In the genomic region with DNA sequence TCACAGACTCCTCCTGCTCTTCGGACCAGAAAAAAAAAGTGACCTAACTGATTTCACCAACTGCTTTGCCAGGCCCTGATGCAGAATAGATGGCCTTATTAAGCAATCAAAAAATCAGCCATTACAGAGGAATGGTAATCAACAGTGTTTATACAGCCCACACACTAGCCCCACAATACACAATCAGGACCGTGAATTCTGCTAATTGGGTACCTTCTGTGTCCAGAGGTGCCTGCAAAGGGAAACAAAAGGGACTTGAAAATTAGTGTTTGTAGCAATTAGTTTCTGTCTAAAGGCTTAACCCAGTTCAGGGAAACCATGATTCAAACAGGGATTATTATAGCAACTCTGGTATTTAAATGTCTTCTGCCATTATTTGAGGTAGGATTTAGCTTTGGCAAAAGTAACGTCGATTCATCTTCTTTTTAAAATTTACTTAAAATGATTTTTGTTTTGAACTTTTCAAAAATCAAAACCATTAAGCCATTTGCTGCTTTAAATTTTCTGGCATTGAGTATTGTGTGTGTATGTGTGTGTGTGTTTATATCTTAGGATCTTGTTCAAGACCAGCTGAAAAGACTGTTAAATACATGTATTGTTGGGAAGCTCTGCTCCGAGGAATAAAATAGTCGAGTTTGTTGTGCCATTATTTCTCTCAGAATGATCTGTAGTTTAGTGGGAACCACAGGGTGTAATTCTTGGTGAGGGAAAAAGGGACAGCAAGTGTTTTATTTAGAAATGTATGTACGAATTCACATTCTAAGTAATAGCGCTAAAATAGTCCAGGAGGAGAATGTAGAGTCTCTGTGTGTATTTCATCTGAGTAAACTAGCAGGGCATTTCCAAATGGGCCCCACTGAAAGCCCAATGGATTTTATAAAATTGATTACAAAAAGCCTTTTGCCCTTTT, we compare ENCODE assay signal across 24 cellular contexts.
DNase-seq lines count a peak whose midpoint lies in the region; ATAC-seq, FAIRE-seq and TF ChIP-seq lines count a peak whose summit lies in the region.
"Had no signal": no experiment of that assay in that cellular context is flagged by ENCODE, and none has a peak within 500 bp of the region (broad histone marks: within the 10 kb centered on the region; RNA-seq: fewer than 3 reads in every experiment).

No MANE protein-coding gene starts in this region.

- H2AFZ ChIP-seq in HepG2 (ENCODE audit: low read length) = no peak overlapping the region

- no peaks in the 10 kb centered on the region for H3K36me3 Mint-ChIP-seq in activated CD4-positive, alpha-beta memory T cell treated with anti-CD3 and anti-CD28 coated beads, Interleukin-2, amount 10 ng/mL, durations not matched to agents 7 days and 5 days (ENCODE audit: low read depth)
- H3K36me3 Mint-ChIP-seq in activated CD4-positive, alpha-beta memory T cell treated with anti-CD3 and anti-CD28 coated beads for 36 hours = no peaks in the 10 kb centered on the region
- H3K36me3 Mint-ChIP-seq: activated naive CD4-positive, alpha-beta T cell treated with anti-CD3 and anti-CD28 coated beads, Interleukin-2, amount 10 ng/mL, durations not matched to agents 7 days and 5 days; CD8-positive, alpha-beta memory T cell; natural killer cell had no signal

- no peak overlapping the region for H3K9ac ChIP-seq in HepG2 (ENCODE audit: insufficient read depth, low read depth, low read length)

- no peaks in the 10 kb centered on the region for H3K36me3 ChIP-seq in tibial nerve
- H3K36me3 ChIP-seq in HepG2 (replicated peaks in 1 of 2; ENCODE audit: control insufficient read depth in 1 of 2, insufficient read depth in 2 of 2, low read length in 2 of 2) = no peaks in the 10 kb centered on the region
- H3K36me3 ChIP-seq: gastroesophageal sphincter, left ventricle myocardium inferior, Peyer's patch, SJSA1 had no signal

- TF ChIP-seq EP300 in tibial nerve (IDR thresholded peaks at IDR 0.05) = no peak
- TF ChIP-seq EP300 in HepG2 (IDR thresholded peaks at IDR 0.05; ENCODE audit: low read depth in 2 of 2, low read length in 2 of 2) = no peak
- TF ChIP-seq EP300 in HepG2 (CRISPR knock-in tag; IDR thresholded peaks at IDR 0.05; ENCODE audit: borderline replicate concordance) = no peak

- POLR2A ChIA-PET in activated CD4-positive, alpha-beta memory T cell treated with anti-CD3 and anti-CD28 coated beads, Interleukin-2, amount 10 ng/mL, durations not matched to agents 7 days and 5 days (lab: Charles Lee) = no interaction called here
- POLR2A ChIA-PET in activated CD4-positive, alpha-beta memory T cell treated with anti-CD3 and anti-CD28 coated beads for 36 hours (lab: Charles Lee) = no interaction called here
- POLR2A ChIA-PET in HepG2 (lab: Yijun Ruan, JAX) = no interaction called here

- ATAC-seq in HepG2 (no peak), HG03460 (IDR thresholded peaks at IDR 0.05; ENCODE audit: unreplicated experiment) (no peak), left ventricle myocardium superior (no peak)
- ATAC-seq: gastroesophageal sphincter, natural killer cell had no signal

- H3K9me3 ChIP-seq in tibial nerve (no peaks in the 10 kb centered on the region), HepG2 (ENCODE audit: low read length) (no peaks in the 10 kb centered on the region)
- H3K9me3 ChIP-seq: gastroesophageal sphincter, left ventricle myocardium inferior, Peyer's patch, SJSA1 had no signal

- in situ Hi-C loops in HepG2 (cut with HindIII; ENCODE audit: extremely low pct_ligation_motif_present, low pct_unique_long_range_greater_than_20kb) = no loop called here

- H3K9me3 Mint-ChIP-seq in activated CD4-positive, alpha-beta memory T cell treated with anti-CD3 and anti-CD28 coated beads, Interleukin-2, amount 10 ng/mL, durations not matched to agents 7 days and 5 days = peaks cover 7% of the 10 kb centered on the region
- no peaks in the 10 kb centered on the region for H3K9me3 Mint-ChIP-seq in activated CD4-positive, alpha-beta memory T cell treated with anti-CD3 and anti-CD28 coated beads for 36 hours
- H3K9me3 Mint-ChIP-seq: activated naive CD4-positive, alpha-beta T cell treated with anti-CD3 and anti-CD28 coated beads, Interleukin-2, amount 10 ng/mL, durations not matched to agents 7 days and 5 days; CD8-positive, alpha-beta memory T cell; natural killer cell had no signal

- TF ChIP-seq CTCF in tibial nerve (IDR thresholded peaks at IDR 0.05) (no peak), HepG2 (CRISPR knock-in tag; IDR thresholded peaks at IDR 0.05) (no peak)

- H3K4me3 ChIP-seq in tibial nerve (no peak overlapping the region), HepG2 (replicated peaks in 1 of 3; ENCODE audit: insufficient read depth in 1 of 3, low read depth in 2 of 3, low read length in 3 of 3) (no peak overlapping the region)
- H3K4me3 ChIP-seq: gastroesophageal sphincter, left ventricle myocardium inferior, Peyer's patch, SJSA1, smooth muscle cell had no signal

- TF ChIP-seq POLR2A in tibial nerve (IDR thresholded peaks at IDR 0.05) (no peak), HepG2 (IDR thresholded peaks at IDR 0.05; ENCODE audit: insufficient read depth in 1 of 2, low read depth in 2 of 2, low read length in 2 of 2) (no peak)

- no peak overlapping the region for H3K4me3 Mint-ChIP-seq in activated CD4-positive, alpha-beta memory T cell treated with anti-CD3 and anti-CD28 coated beads, Interleukin-2, amount 10 ng/mL, durations not matched to agents 7 days and 5 days
- H3K4me3 Mint-ChIP-seq in activated CD4-positive, alpha-beta memory T cell treated with anti-CD3 and anti-CD28 coated beads for 36 hours = no peak overlapping the region
- H3K4me3 Mint-ChIP-seq: activated naive CD4-positive, alpha-beta T cell treated with anti-CD3 and anti-CD28 coated beads, Interleukin-2, amount 10 ng/mL, durations not matched to agents 7 days and 5 days; CD8-positive, alpha-beta memory T cell; natural killer cell had no signal

- no peaks in the 10 kb centered on the region for H3K79me2 ChIP-seq in HepG2 (ENCODE audit: insufficient read depth, low read length)

- FAIRE-seq in frontal cortex (lab: Jason Lieb, UNC) (peak; percentile 6), HepG2 (lab: Jason Lieb, UNC) (no peak)
- FAIRE-seq: H54 had no signal

- H3K27me3 Mint-ChIP-seq in activated CD4-positive, alpha-beta memory T cell treated with anti-CD3 and anti-CD28 coated beads, Interleukin-2, amount 10 ng/mL, durations not matched to agents 7 days and 5 days = no peaks in the 10 kb centered on the region
- H3K27me3 Mint-ChIP-seq in activated CD4-positive, alpha-beta memory T cell treated with anti-CD3 and anti-CD28 coated beads for 36 hours = no peaks in the 10 kb centered on the region
- H3K27me3 Mint-ChIP-seq: activated naive CD4-positive, alpha-beta T cell treated with anti-CD3 and anti-CD28 coated beads, Interleukin-2, amount 10 ng/mL, durations not matched to agents 7 days and 5 days; CD8-positive, alpha-beta memory T cell had no signal

- WGBS in tibial nerve, 2 donors = 44 to 49% methylated on average over 8 of the region's 8 CpGs
- WGBS in HepG2 (ENCODE audit: low lambda C conversion rate) = 33% methylated on average over 8 of the region's 8 CpGs

- TF ChIP-seq RAD21 in HepG2 (CRISPR knock-in tag; IDR thresholded peaks at IDR 0.05) = no peak

- BruUV-seq in HepG2 (replicated peaks; lab: Mats Ljungman, UMichigan) = no TSS peak

- H3K4me1 ChIP-seq in tibial nerve = no peaks in the 10 kb centered on the region
- no peaks in the 10 kb centered on the region for H3K4me1 ChIP-seq in HepG2 (ENCODE audit: insufficient read depth, low read length)
- H3K4me1 ChIP-seq: gastroesophageal sphincter, left ventricle myocardium inferior, Peyer's patch, SJSA1 had no signal

- CTCF ChIA-PET in activated CD4-positive, alpha-beta memory T cell treated with anti-CD3 and anti-CD28 coated beads, Interleukin-2, amount 10 ng/mL, durations not matched to agents 7 days and 5 days (lab: Charles Lee) = interaction anchor here (1.0 kb wide), 1 partner anchor 49 kb away, joined by 4 read pairs; no protein-coding TSS in a partner anchor
- CTCF ChIA-PET in activated CD4-positive, alpha-beta memory T cell treated with anti-CD3 and anti-CD28 coated beads for 36 hours (lab: Charles Lee) = interaction anchor here (1.8 kb wide), 1 partner anchor 49 kb away, joined by 8 read pairs; no protein-coding TSS in a partner anchor
- CTCF ChIA-PET in HepG2 (lab: Yijun Ruan, JAX; ENCODE audit: low intra/inter-chr PET ratio, low total read pairs) = no interaction called here

- peaks cover 30% of the 10 kb centered on the region for H3K4me1 Mint-ChIP-seq in activated CD4-positive, alpha-beta memory T cell treated with anti-CD3 and anti-CD28 coated beads, Interleukin-2, amount 10 ng/mL, durations not matched to agents 7 days and 5 days
- peaks cover 19% of the 10 kb centered on the region for H3K4me1 Mint-ChIP-seq in activated CD4-positive, alpha-beta memory T cell treated with anti-CD3 and anti-CD28 coated beads for 36 hours (ENCODE audit: low read depth)
- H3K4me1 Mint-ChIP-seq: natural killer cell had no signal

- H3K4me2 ChIP-seq in HepG2 (ENCODE audit: low read depth, low read length) = no peak overlapping the region
- H3K4me2 ChIP-seq: smooth muscle cell had no signal

- peak overlapping the region in 3 of 4 donors; percentile 17 to 80 (median 63) for H3K27ac ChIP-seq in tibial nerve
- no peak overlapping the region for H3K27ac ChIP-seq in HepG2 (ENCODE audit: extremely low read length, insufficient read depth, low read length)
- H3K27ac ChIP-seq: gastroesophageal sphincter, HL-60, left ventricle myocardium inferior, Peyer's patch, SJSA1 had no signal

- H3K27me3 ChIP-seq in tibial nerve = no peaks in the 10 kb centered on the region
- no peaks in the 10 kb centered on the region for H3K27me3 ChIP-seq in HepG2 (ENCODE audit: control insufficient read depth in 1 of 2, insufficient read depth in 2 of 2, low read length in 2 of 2)
- H3K27me3 ChIP-seq: gastroesophageal sphincter, Peyer's patch, SJSA1 had no signal

- DNase-seq in activated CD4-positive, alpha-beta memory T cell treated with anti-CD3 and anti-CD28 coated beads, Interleukin-2, amount 10 ng/mL, durations not matched to agents 7 days and 5 days = no peak
- DNase-seq in activated CD4-positive, alpha-beta memory T cell treated with anti-CD3 and anti-CD28 coated beads for 36 hours = no peak
- DNase-seq in NCI-H748 treated with DMSO at 0.1 percent for 48 hours (lab: John Stamatoyannopoulos, UW) (peak; percentile 97), frontal cortex (ENCODE audit: low spot score in 2 of 2) (no peak), tibial nerve (ENCODE audit: low spot score in 2 of 2) (no peak), HepG2 (ENCODE audit: low spot score) (no peak), left ventricle myocardium superior (no peak)
- DNase-seq: 8988T; activated CD4-positive, alpha-beta T cell treated with anti-CD3 and anti-CD28 coated beads for 1 hour; activated naive CD4-positive, alpha-beta T cell treated with anti-CD3 and anti-CD28 coated beads, Interleukin-2, amount 10 ng/mL, durations not matched to agents 7 days and 5 days; activated T-cell treated with anti-CD3 and anti-CD28 coated beads, Interleukin-2, amount 50 U/mL, for 72 hours; CD8-positive, alpha-beta memory T cell; DMS153; left ventricle myocardium inferior; natural killer cell; NCI-H1694 treated with DMSO at 0.1 percent for 48 hours; NCI-H345; Peyer's patch had no signal

- no peaks in the 10 kb centered on the region for H4K20me1 ChIP-seq in HepG2 (ENCODE audit: insufficient read depth, low read length)

- peak overlapping the region; percentile 9 for H3K27ac Mint-ChIP-seq in activated CD4-positive, alpha-beta memory T cell treated with anti-CD3 and anti-CD28 coated beads, Interleukin-2, amount 10 ng/mL, durations not matched to agents 7 days and 5 days
- no peak overlapping the region for H3K27ac Mint-ChIP-seq in activated CD4-positive, alpha-beta memory T cell treated with anti-CD3 and anti-CD28 coated beads for 36 hours
- H3K27ac Mint-ChIP-seq: activated naive CD4-positive, alpha-beta T cell treated with anti-CD3 and anti-CD28 coated beads, Interleukin-2, amount 10 ng/mL, durations not matched to agents 7 days and 5 days; activated T-cell treated with anti-CD3 and anti-CD28 coated beads, Interleukin-2, amount 50 U/mL, for 72 hours; natural killer cell had no signal

- intact Hi-C loops in activated CD4-positive, alpha-beta memory T cell treated with anti-CD3 and anti-CD28 coated beads for 36 hours (cut with micrococcal nuclease) = no loop called here
- intact Hi-C loops in HepG2 (cut with micrococcal nuclease; ENCODE audit: unreplicated experiment) = no loop called here
- intact Hi-C loops in left ventricle myocardium superior (cut with micrococcal nuclease) = no loop called here
